ENCODE assay signal across 16 cellular contexts in genomic region chr6:15264412-15264811, GRCh38. TPM values are rescaled to one million over a fixed set of nuclear protein-coding genes. Genes with fewer than 3 reads are reported as not detected.
A peak's percentile ranks its signal among the peaks of the same experiment; 100 is the strongest.
DNase-seq lines count a peak whose midpoint lies in the region; ATAC-seq, FAIRE-seq and TF ChIP-seq lines count a peak whose summit lies in the region.
"Had no signal": no experiment of that assay in that cellular context is flagged by ENCODE, and none has a peak within 500 bp of the region (broad histone marks: within the 10 kb centered on the region; RNA-seq: fewer than 3 reads in every experiment).

No MANE protein-coding gene starts in this region.

- peaks cover 100% of the 10 kb centered on the region for H3K79me2 ChIP-seq in OCI-LY3 (ENCODE audit: low read length)

- no peaks in the 10 kb centered on the region for H3K27me3 Mint-ChIP-seq in CD8-positive, alpha-beta memory T cell
- no peaks in the 10 kb centered on the region for H3K27me3 Mint-ChIP-seq in stimulated activated memory B cell treated with anti-CD40 and anti-IgM and Interleukin-4, amounts not matched to agents 10 μg/mL and 1 μg/mL and 100 μg/mL, for 72 hours
- H3K27me3 Mint-ChIP-seq: activated CD4-positive, alpha-beta T cell treated with anti-CD3 and anti-CD28 coated beads, Interleukin-2, amount 10 ng/mL, durations not matched to agents 7 days and 5 days had no signal

- H3K9me3 Mint-ChIP-seq in CD8-positive, alpha-beta memory T cell = no peaks in the 10 kb centered on the region
- H3K9me3 Mint-ChIP-seq in stimulated activated memory B cell treated with anti-CD40 and anti-IgM and Interleukin-4, amounts not matched to agents 10 μg/mL and 1 μg/mL and 100 μg/mL, for 72 hours = no peaks in the 10 kb centered on the region
- H3K9me3 Mint-ChIP-seq: activated CD4-positive, alpha-beta T cell treated with anti-CD3 and anti-CD28 coated beads, Interleukin-2, amount 10 ng/mL, durations not matched to agents 7 days and 5 days; mesothelial cell of epicardium had no signal

- intact Hi-C loops in kidney (cut with DNase I) = no loop called here

- POLR2A ChIA-PET in CD8-positive, alpha-beta memory T cell (lab: Charles Lee) = no interaction called here

- H3K9me3 ChIP-seq in CD8-positive, alpha-beta memory T cell (ENCODE audit: low read length) = no peaks in the 10 kb centered on the region
- H3K9me3 ChIP-seq in OCI-LY3 (ENCODE audit: insufficient read depth, low read length) (no peaks in the 10 kb centered on the region), ectodermal cell (ENCODE audit: control insufficient read depth, low read length) (no peaks in the 10 kb centered on the region), neuron (ENCODE audit: low read length) (no peaks in the 10 kb centered on the region), kidney (ENCODE audit: control insufficient read depth in 1 of 2, low read length in 2 of 2) (no peaks in the 10 kb centered on the region)

- peaks cover 0 to 2% (median 0%) of the 10 kb centered on the region in 3 donors for H3K36me3 Mint-ChIP-seq in CD8-positive, alpha-beta memory T cell
- H3K36me3 Mint-ChIP-seq in stimulated activated memory B cell treated with anti-CD40 and anti-IgM and Interleukin-4, amounts not matched to agents 10 μg/mL and 1 μg/mL and 100 μg/mL, for 72 hours = peaks cover 5% of the 10 kb centered on the region

- no peak overlapping the region for H3K27ac ChIP-seq in CD8-positive, alpha-beta memory T cell (ENCODE audit: low read depth, low read length)
- peak overlapping the region; percentile 29; the same call in 1 of the 2 replicates for H3K27ac ChIP-seq in OCI-LY3 (ENCODE audit: low read length)
- peak overlapping the region; percentile 69 for H3K27ac ChIP-seq in ectodermal cell (ENCODE audit: insufficient read depth, low read depth, low read length, poor library complexity, severe bottlenecking)
- H3K27ac ChIP-seq in kidney (ENCODE audit: low read depth in 2 of 2, low read length in 2 of 2) = no peak overlapping the region
- H3K27ac ChIP-seq: C4-2B had no signal

- peak overlapping the region in 4 of 8 donors; percentile 2 to 55 (median 16) for H3K27ac Mint-ChIP-seq in CD8-positive, alpha-beta memory T cell
- no peak overlapping the region for H3K27ac Mint-ChIP-seq in stimulated activated memory B cell treated with anti-CD40 and anti-IgM and Interleukin-4, amounts not matched to agents 10 μg/mL and 1 μg/mL and 100 μg/mL, for 72 hours
- H3K27ac Mint-ChIP-seq: mesothelial cell of epicardium had no signal

- no CpG with 5 or more reads among the region's 3 CpGs for WGBS in ectodermal cell, 2 experiments

- H2AFZ ChIP-seq in OCI-LY3 (ENCODE audit: low read depth, low read length) = no peak overlapping the region
- H2AFZ ChIP-seq in neuron (ENCODE audit: low read depth, low read length) = no peak overlapping the region

- CTCF ChIA-PET in CD8-positive, alpha-beta memory T cell (lab: Charles Lee) = interaction anchor here (0.9 to 1.5 kb wide), 2 partner anchors 43 to 178 kb away, joined by 3 read pairs; no protein-coding TSS in a partner anchor

- peak overlapping the region in 3 of 7 donors; percentile 16 to 44 (median 22) for H3K4me3 Mint-ChIP-seq in CD8-positive, alpha-beta memory T cell
- H3K4me3 Mint-ChIP-seq in stimulated activated memory B cell treated with anti-CD40 and anti-IgM and Interleukin-4, amounts not matched to agents 10 μg/mL and 1 μg/mL and 100 μg/mL, for 72 hours = no peak overlapping the region
- H3K4me3 Mint-ChIP-seq: activated CD4-positive, alpha-beta T cell treated with anti-CD3 and anti-CD28 coated beads, Interleukin-2, amount 10 ng/mL, durations not matched to agents 7 days and 5 days; mesothelial cell of epicardium had no signal

- no peak for FAIRE-seq in kidney (lab: Jason Lieb, UNC)

- peaks cover 83 to 94% (median 89%) of the 10 kb centered on the region in 3 donors for H3K4me1 Mint-ChIP-seq in CD8-positive, alpha-beta memory T cell
- H3K4me1 Mint-ChIP-seq in stimulated activated memory B cell treated with anti-CD40 and anti-IgM and Interleukin-4, amounts not matched to agents 10 μg/mL and 1 μg/mL and 100 μg/mL, for 72 hours = peaks cover 94% of the 10 kb centered on the region

- TF ChIP-seq CTCF in OCI-LY3 (IDR thresholded peaks at IDR 0.05; ENCODE audit: low read depth, low read length) (no peak), kidney (IDR thresholded peaks at IDR 0.05; ENCODE audit: borderline replicate concordance, extremely low read depth, insufficient read depth) (no peak)

- H3K27me3 ChIP-seq in CD8-positive, alpha-beta memory T cell (ENCODE audit: insufficient read depth, low read length, poor library complexity, severe bottlenecking) = no peaks in the 10 kb centered on the region
- H3K27me3 ChIP-seq in OCI-LY3 (ENCODE audit: low read depth, low read length) (no peaks in the 10 kb centered on the region), ectodermal cell (ENCODE audit: control insufficient read depth, insufficient read depth, low read length, poor library complexity, severe bottlenecking) (no peaks in the 10 kb centered on the region), neuron (ENCODE audit: insufficient read depth, low read length) (no peaks in the 10 kb centered on the region)

- H3K4me1 ChIP-seq in CD8-positive, alpha-beta memory T cell (ENCODE audit: insufficient read depth, low read length) = peaks cover 58% of the 10 kb centered on the region
- peaks cover 74% of the 10 kb centered on the region for H3K4me1 ChIP-seq in OCI-LY3 (ENCODE audit: low read length)
- H3K4me1 ChIP-seq in ectodermal cell (ENCODE audit: control insufficient read depth, insufficient read depth, low read length) = peaks cover 56% of the 10 kb centered on the region
- H3K4me1 ChIP-seq in neuron (ENCODE audit: insufficient read depth, low read length) = peaks cover 82% of the 10 kb centered on the region
- H3K4me1 ChIP-seq in kidney (ENCODE audit: control insufficient read depth in 1 of 2, insufficient read depth in 1 of 2, low read depth in 1 of 2, low read length in 2 of 2) = peaks cover 39 to 40% of the 10 kb centered on the region in 2 donors

- DNase-seq in CD8-positive, alpha-beta memory T cell = no peak
- no peak for DNase-seq in NCI-H345 treated with DMSO at 0.1 percent for 48 hours (lab: John Stamatoyannopoulos, UW; ENCODE audit: unreplicated experiment)
- no peak for DNase-seq in kidney
- DNase-seq: activated CD4-positive, alpha-beta T cell treated with anti-CD3 and anti-CD28 coated beads, Interleukin-2, amount 10 ng/mL, durations not matched to agents 7 days and 5 days; H7; NCI-H345; OCI-M1; stimulated activated CD4-positive, alpha-beta T cell treated with anti-CD3 and anti-CD28 coated beads, Interleukin-4, amount 100 ng/mL, for 1 hour; stimulated activated naive CD4-positive, alpha-beta T cell treated with Interleukin-2 at 50 U/mL for 16 hours; SW 1271 had no signal

- H4K20me1 ChIP-seq in OCI-LY3 (ENCODE audit: insufficient read depth, low read length) = peaks cover 73% of the 10 kb centered on the region

- peak overlapping the region; percentile 17 for H3K4me3 ChIP-seq in CD8-positive, alpha-beta memory T cell (ENCODE audit: low read length)
- H3K4me3 ChIP-seq in OCI-LY3 (ENCODE audit: low read length) (peak overlapping the region; percentile 63), ectodermal cell (ENCODE audit: insufficient read depth, low read depth, low read length) (no peak overlapping the region), neuron (ENCODE audit: low read length) (peak overlapping the region; percentile 22), kidney (ENCODE audit: low read length in 2 of 2) (no peak overlapping the region)

- no peaks in the 10 kb centered on the region for H3K36me3 ChIP-seq in CD8-positive, alpha-beta memory T cell (ENCODE audit: insufficient read depth, low read length)
- H3K36me3 ChIP-seq in OCI-LY3 (replicated peaks; ENCODE audit: low read depth, low read length) = peaks cover 2% of the 10 kb centered on the region
- no peaks in the 10 kb centered on the region for H3K36me3 ChIP-seq in ectodermal cell (ENCODE audit: control insufficient read depth, insufficient read depth, low read length)
- H3K36me3 ChIP-seq in neuron (ENCODE audit: insufficient read depth, low read length) = no peaks in the 10 kb centered on the region
- no peaks in the 10 kb centered on the region for H3K36me3 ChIP-seq in kidney (ENCODE audit: control insufficient read depth in 1 of 2, insufficient read depth in 2 of 2, low read length in 2 of 2)

- peak overlapping the region; percentile 92 for H3K4me2 ChIP-seq in OCI-LY3 (ENCODE audit: low read length)

- H3K9ac ChIP-seq in OCI-LY3 (ENCODE audit: low read length) (peak overlapping the region; percentile 52), kidney (ENCODE audit: low read length in 2 of 2) (no peak overlapping the region)

- ATAC-seq in stimulated activated memory B cell treated with anti-CD40 and anti-IgM and Interleukin-4, amounts not matched to agents 10 μg/mL and 1 μg/mL and 100 μg/mL, for 72 hours = no peak

RNA-seq across cellular contexts. Expression of gene JARID2, which starts 18.5 kb away (rescaled TPM):
- total RNA-seq in CD8-positive, alpha-beta memory T cell = 10 to 100 TPM; 25.0 to 25.5 TPM
- 12.0 TPM for polyA plus RNA-seq in CD8-positive, alpha-beta memory T cell
- 51.0 TPM for polyA plus RNA-seq in ectodermal cell (2013, experiment 1 of 4)
- 55.7 TPM for polyA plus RNA-seq in ectodermal cell (2013, experiment 2 of 4)
- 38.3 TPM for polyA plus RNA-seq in ectodermal cell (2013, experiment 3 of 4)
- 43.5 TPM for polyA plus RNA-seq in ectodermal cell (2013, experiment 4 of 4)
- total RNA-seq in kidney = 12.3 TPM
- 1.8 TPM for polyA plus RNA-seq in kidney (ENCODE audit: insufficient read depth, low read depth, low replicate concordance)

Comparison
In these comparisons a context has a peak if more than half of its experiments do, and no peak if none do; other contexts are left out.
1. H3K27ac ChIP-seq: peak in OCI-LY3 (single experiment) and ectodermal cell (single experiment); none in CD8-positive, alpha-beta memory T cell (single experiment) and kidney (0 of 2).
2. H3K4me3 ChIP-seq: peak in CD8-positive, alpha-beta memory T cell (single experiment), OCI-LY3 (single experiment) and neuron (single experiment); none in ectodermal cell (single experiment) and kidney (0 of 2).